Comparison of ENCODE assay signal across 1 cellular context in genomic region chr12:6941267-6941666, GRCh38.
TF ChIP-seq lines count a peak whose summit lies in the region.

No MANE protein-coding gene starts in this region.

TF ChIP-seq in K562, 482 proteins besides CTCF, POLR2A, EP300 and RAD21:
- peak; percentile 43; the same call in 1 of the 2 replicates for TF ChIP-seq RBFOX2 (IDR thresholded peaks at IDR 0.05; ENCODE audit: low read depth, low read length)
- TF ChIP-seq NKRF (IDR thresholded peaks at IDR 0.05; ENCODE audit: borderline replicate concordance) = no peak
- no peak for TF ChIP-seq MCM2 (IDR thresholded peaks at IDR 0.05; ENCODE audit: low read depth)
- no peak for TF ChIP-seq ARID4B (CRISPR knock-in tag; IDR thresholded peaks at IDR 0.05)
- peak; percentile 67 for TF ChIP-seq POLR2G (IDR thresholded peaks at IDR 0.05; ENCODE audit: low read depth, low read length)
TF ChIP-seq in K562: peak in this region for 2.
